Comparison of ENCODE assay signal across 12 cellular contexts in the genomic region with DNA sequence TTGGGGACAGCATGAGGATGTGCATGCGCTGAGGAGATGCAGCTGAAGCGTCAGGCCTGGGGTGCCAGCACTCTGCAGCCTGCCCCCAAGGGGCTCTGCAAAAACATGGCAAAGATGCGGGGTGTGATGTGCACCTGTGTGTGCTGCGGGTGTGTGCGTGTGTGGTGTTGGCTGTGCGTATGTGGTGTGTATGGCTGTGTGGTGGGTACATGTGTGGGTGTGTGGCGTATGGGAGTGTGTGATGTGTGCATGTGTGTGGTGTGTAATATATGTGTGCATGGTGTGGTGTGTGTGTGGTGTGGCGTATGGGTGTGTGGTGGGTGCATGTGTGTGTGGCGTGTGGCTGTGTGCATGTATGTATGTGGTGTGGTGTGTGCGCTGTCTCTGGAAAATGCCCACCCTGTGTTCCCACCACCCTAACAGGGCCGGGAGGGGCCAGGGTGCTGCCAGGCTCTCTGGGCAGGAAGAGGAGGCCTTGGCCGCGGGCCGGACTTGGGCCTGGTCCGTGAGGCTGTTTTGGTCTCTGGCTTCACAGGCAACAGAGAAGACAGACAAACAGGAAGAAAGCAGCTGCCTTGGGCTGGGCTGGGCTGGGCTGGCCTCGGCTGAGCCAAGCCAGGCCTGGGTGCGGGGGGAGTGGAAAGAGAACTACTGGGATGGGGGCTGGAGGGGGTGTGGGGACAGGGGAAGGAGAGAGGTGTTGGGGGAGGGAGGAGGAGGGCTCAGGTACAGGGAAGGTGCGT. TPM values are rescaled to one million over a fixed set of nuclear protein-coding genes. Genes with fewer than 3 reads are reported as not detected.
A peak's percentile ranks its signal among the peaks of the same experiment; 100 is the strongest.
DNase-seq lines count a peak whose midpoint lies in the region; ATAC-seq and TF ChIP-seq lines count a peak whose summit lies in the region.
"Had no signal": no experiment of that assay in that cellular context is flagged by ENCODE, and none has a peak within 500 bp of the region (broad histone marks: within the 10 kb centered on the region; RNA-seq: fewer than 3 reads in every experiment).

No MANE protein-coding gene starts in this region.

- H3K27me3 ChIP-seq in BLaER1 treated with 17β-estradiol and CSF1 and Interleukin-3, amounts not matched to agents 10 nM and 100 nM: peaks cover 64 to 95% (median 86%) of the 10 kb centered on the region in 11 experiments
- peaks cover 3% of the 10 kb centered on the region; the same call in 1 of the 2 replicates for H3K27me3 ChIP-seq in IMR-90 (ENCODE audit: control insufficient read depth, insufficient read depth, low read length)

- DNase-seq in IMR-90: no peak
- DNase-seq in memory B cell (ENCODE audit: low spot score in 2 of 2): no peak
- DNase-seq in OCI-M2 (lab: John Stamatoyannopoulos, UW; ENCODE audit: unreplicated experiment): no peak
- no peak for DNase-seq in MCF 10A (ENCODE audit: unreplicated experiment)
- DNase-seq in CD1c-positive myeloid dendritic cell (ENCODE audit: extremely low spot score): no peak
- no peak for DNase-seq in activated gamma-delta T cell (lab: John Stamatoyannopoulos, UW)
- DNase-seq: psoas muscle had no signal

- H2BK15ac ChIP-seq in IMR-90 (ENCODE audit: low read depth, low read length): no peak overlapping the region

- H3K23ac ChIP-seq in IMR-90 (ENCODE audit: low read depth, low read length): no peak overlapping the region

- no peak overlapping the region for H3K14ac ChIP-seq in IMR-90 (replicated peaks; ENCODE audit: low read depth, low read length)

- H3K36me3 Mint-ChIP-seq in activated naive CD8-positive, alpha-beta T cell: no peaks in the 10 kb centered on the region
- H3K36me3 Mint-ChIP-seq in memory B cell: peaks cover 2% of the 10 kb centered on the region
- H3K36me3 Mint-ChIP-seq in MCF 10A (ENCODE audit: insufficient read depth, unreplicated experiment): no peaks in the 10 kb centered on the region

- H4K5ac ChIP-seq in IMR-90 (ENCODE audit: low read depth, low read length): no peak overlapping the region

- no peak overlapping the region for H3K4me3 ChIP-seq in BLaER1 treated with 17β-estradiol and CSF1 and Interleukin-3, amounts not matched to agents 10 nM and 100 nM
- no peak overlapping the region for H3K4me3 ChIP-seq in IMR-90 (ENCODE audit: insufficient read depth, low read depth, low read length)
- H3K4me3 ChIP-seq: adrenal gland, psoas muscle had no signal

- H3K18ac ChIP-seq in IMR-90 (ENCODE audit: low read depth, low read length): no peak overlapping the region

- no peaks in the 10 kb centered on the region for H3K9me3 Mint-ChIP-seq in activated naive CD8-positive, alpha-beta T cell (ENCODE audit: low read depth)
- no peaks in the 10 kb centered on the region for H3K9me3 Mint-ChIP-seq in memory B cell
- no peaks in the 10 kb centered on the region for H3K9me3 Mint-ChIP-seq in MCF 10A (ENCODE audit: unreplicated experiment)

- intact Hi-C loops in IMR-90 (cut with micrococcal nuclease) (no loop called here), MCF 10A (cut with micrococcal nuclease) (no loop called here)

- no peak overlapping the region for H3K4ac ChIP-seq in IMR-90 (ENCODE audit: low read depth, low read length)

- no peaks in the 10 kb centered on the region for H3K27me3 Mint-ChIP-seq in activated naive CD8-positive, alpha-beta T cell
- H3K27me3 Mint-ChIP-seq in memory B cell: no peaks in the 10 kb centered on the region
- peaks cover 49% of the 10 kb centered on the region for H3K27me3 Mint-ChIP-seq in MCF 10A (ENCODE audit: insufficient read depth, unreplicated experiment)

- H2BK5ac ChIP-seq in IMR-90 (ENCODE audit: low read depth, low read length, poor library complexity, severe bottlenecking): no peak overlapping the region

- peak overlapping the region; percentile 64 to 79 (median 70) for H3K4me2 ChIP-seq in BLaER1 treated with 17β-estradiol and CSF1 and Interleukin-3, amounts not matched to agents 10 nM and 100 nM
- H3K4me2 ChIP-seq in IMR-90 (ENCODE audit: low read depth, low read length): no peak overlapping the region

- H3K4me1 Mint-ChIP-seq in activated naive CD8-positive, alpha-beta T cell (ENCODE audit: low read depth): peaks cover 35% of the 10 kb centered on the region
- H3K4me1 Mint-ChIP-seq in memory B cell (peaks cover 32% of the 10 kb centered on the region), MCF 10A (ENCODE audit: insufficient read depth, unreplicated experiment) (peaks cover 12% of the 10 kb centered on the region)

- no peak overlapping the region for H3K56ac ChIP-seq in IMR-90 (ENCODE audit: extremely low read depth, insufficient read depth, low read length)

- dilution Hi-C loops in IMR-90 (cut with HindIII; ENCODE audit: low sequenced_read_pairs, unreplicated experiment): no loop called here

- peaks cover 18 to 66% (median 40%) of the 10 kb centered on the region in 11 experiments; a peak in 20 of 22 replicates for H4K20me1 ChIP-seq in BLaER1 treated with 17β-estradiol and CSF1 and Interleukin-3, amounts not matched to agents 10 nM and 100 nM
- no peaks in the 10 kb centered on the region; the same call in 1 of the 2 replicates for H4K20me1 ChIP-seq in IMR-90 (ENCODE audit: insufficient read depth, low read length)

- ATAC-seq in IMR-90 (ENCODE audit: low read depth) (no peak), memory B cell (ENCODE audit: low read depth) (peak; percentile 2)
- ATAC-seq: esophagus mucosa had no signal

- peak overlapping the region in 9 of 11 experiments; percentile 37 to 73 (median 59); a peak in 14 of 22 replicates for H3K27ac ChIP-seq in BLaER1 treated with 17β-estradiol and CSF1 and Interleukin-3, amounts not matched to agents 10 nM and 100 nM
- no peak overlapping the region for H3K27ac ChIP-seq in IMR-90 (ENCODE audit: insufficient read depth, low read length)
- H3K27ac ChIP-seq: psoas muscle, WERI-Rb-1 had no signal

- no peak overlapping the region for H4K8ac ChIP-seq in IMR-90 (ENCODE audit: low read depth in 2 of 2, low read length in 2 of 2)

- WGBS in IMR-90 (ENCODE audit: extremely low coverage in 2 of 2, insufficient read length in 1 of 2), 2 experiments: 77% methylated on average over 5 of the region's 18 CpGs; no CpG with 5 or more reads in 1 of the 2 experiments

- BruUV-seq in IMR-90 (replicated peaks; lab: Mats Ljungman, UMichigan): no TSS peak
- BruUV-seq in MCF 10A (replicated peaks; lab: Mats Ljungman, UMichigan): no TSS peak

- peak overlapping the region in 8 of 11 experiments; percentile 17 to 69 (median 44); a peak in 9 of 22 replicates for H3K9ac ChIP-seq in BLaER1 treated with 17β-estradiol and CSF1 and Interleukin-3, amounts not matched to agents 10 nM and 100 nM
- H3K9ac ChIP-seq in IMR-90 (ENCODE audit: low read depth, low read length): no peak overlapping the region

- in situ Hi-C loops in IMR-90 (cut with MboI; ENCODE audit: low sequenced_read_pairs): loop anchor here (25.0 kb wide), 1 partner anchor 941 kb away; no protein-coding TSS in a partner anchor

- H2BK20ac ChIP-seq in IMR-90 (ENCODE audit: low read depth, low read length): no peak overlapping the region

- peaks cover 0 to 15% (median 6%) of the 10 kb centered on the region in 11 experiments; a peak in 9 of 22 replicates for H3K9me3 ChIP-seq in BLaER1 treated with 17β-estradiol and CSF1 and Interleukin-3, amounts not matched to agents 10 nM and 100 nM (replicated peaks in 1 of 11)
- H3K9me3 ChIP-seq in IMR-90 (ENCODE audit: control insufficient read depth, insufficient read depth, low read length): no peaks in the 10 kb centered on the region; the same call in 1 of the 2 replicates
- H3K9me3 ChIP-seq: adrenal gland, psoas muscle had no signal

- H2AFZ ChIP-seq in IMR-90 (replicated peaks; ENCODE audit: low read length, poor library complexity): no peak overlapping the region

- POLR2A ChIA-PET in IMR-90 (lab: Charles Lee; ENCODE audit: unreplicated experiment): no interaction called here
- POLR2A ChIA-PET in MCF 10A (lab: Yijun Ruan, JAX): no interaction called here

- CTCF ChIA-PET in IMR-90 (lab: Yijun Ruan, JAX): no interaction called here
- CTCF ChIA-PET in MCF 10A (lab: Yijun Ruan, JAX): no interaction called here

- peaks cover 56 to 70% (median 64%) of the 10 kb centered on the region in 10 experiments for H3K4me1 ChIP-seq in BLaER1 treated with 17β-estradiol and CSF1 and Interleukin-3, amounts not matched to agents 10 nM and 100 nM
- H3K4me1 ChIP-seq in IMR-90 (ENCODE audit: control insufficient read depth, insufficient read depth, low read length): peaks cover 9% of the 10 kb centered on the region; the same call in 1 of the 2 replicates
- H3K4me1 ChIP-seq: adrenal gland, psoas muscle had no signal

- peak overlapping the region; percentile 16; the same call in 1 of the 2 replicates for H2AK5ac ChIP-seq in IMR-90 (ENCODE audit: low read depth, low read length)

- TF ChIP-seq POLR2A in IMR-90 (IDR thresholded peaks at IDR 0.05; ENCODE audit: low read depth, low read length): no peak

- H2BK120ac ChIP-seq in IMR-90 (ENCODE audit: low read depth, low read length): no peak overlapping the region

- H3K79me1 ChIP-seq in IMR-90 (ENCODE audit: low read depth in 1 of 2, low read length in 2 of 2): no peaks in the 10 kb centered on the region

- no peak for TF ChIP-seq RAD21 in IMR-90 (IDR thresholded peaks at IDR 0.05; ENCODE audit: low read length)

- H3K9me1 ChIP-seq in IMR-90 (ENCODE audit: insufficient read depth, low read length): peaks cover 4% of the 10 kb centered on the region

- H3K36me3 ChIP-seq in BLaER1 treated with 17β-estradiol and CSF1 and Interleukin-3, amounts not matched to agents 10 nM and 100 nM: peaks cover 0 to 20% (median 9%) of the 10 kb centered on the region in 11 experiments; a peak in 9 of 22 replicates
- no peaks in the 10 kb centered on the region for H3K36me3 ChIP-seq in IMR-90 (ENCODE audit: control insufficient read depth, insufficient read depth, low read length)
- H3K36me3 ChIP-seq: adrenal gland, WERI-Rb-1 had no signal

- H4K91ac ChIP-seq in IMR-90 (ENCODE audit: insufficient read depth, low read depth, low read length): no peak overlapping the region

- TF ChIP-seq CTCF in IMR-90 (conservative IDR thresholded peaks at IDR 0.05; ENCODE audit: low read depth, low read length) (no peak), MCF 10A (IDR thresholded peaks at IDR 0.05; ENCODE audit: unreplicated experiment) (no peak)

- peak overlapping the region; percentile 61 for H3K4me3 Mint-ChIP-seq in activated naive CD8-positive, alpha-beta T cell
- H3K4me3 Mint-ChIP-seq in memory B cell (peak overlapping the region; percentile 75), MCF 10A (ENCODE audit: unreplicated experiment) (no peak overlapping the region)

- peak overlapping the region; percentile 17 for H3K27ac Mint-ChIP-seq in activated naive CD8-positive, alpha-beta T cell
- H3K27ac Mint-ChIP-seq in memory B cell (peak overlapping the region; percentile 82), MCF 10A (ENCODE audit: low read depth, unreplicated experiment) (no peak overlapping the region)

- H2AK9ac ChIP-seq in IMR-90 (replicated peaks; ENCODE audit: low read depth, low read length, poor library complexity): no peak overlapping the region

RNA-seq across cellular contexts. Expression of a gene that starts 1.1 kb away (rescaled TPM):
- total RNA-seq in IMR-90 (2012; rRNA removed) (not detected in 2 replicates), MCF 10A (2022) (not detected in 2 replicates)
- polyA plus RNA-seq in IMR-90 (2012; rRNA removed): not detected in 2 replicates
- not detected in 2 replicates for polyA plus RNA-seq in IMR-90 (2012; cell fraction: cytosol; rRNA removed)
- not detected in 2 replicates for polyA plus RNA-seq in IMR-90 (2012; cell fraction: nucleus; rRNA removed; ENCODE audit: low replicate concordance)

RNA-seq across cellular contexts. Expression of a gene that starts 17.4 kb away (rescaled TPM):
- total RNA-seq in IMR-90 (2012; rRNA removed) (0.36 and 0.56 TPM in 2 replicates), MCF 10A (2022) (20.7 and 41.0 TPM in 2 replicates)
- polyA plus RNA-seq in IMR-90 (2012; rRNA removed): 1.9 and 2.2 TPM in 2 replicates
- 0.80 and 1.8 TPM in 2 replicates for polyA plus RNA-seq in IMR-90 (2012; cell fraction: cytosol; rRNA removed)
- 1.3 and 2.2 TPM in 2 replicates for polyA plus RNA-seq in IMR-90 (2012; cell fraction: nucleus; rRNA removed; ENCODE audit: low replicate concordance)

RNA-seq across cellular contexts. Expression of a gene that starts 22.7 kb away (rescaled TPM):
- total RNA-seq in IMR-90 (2012; rRNA removed): 0.18 and 0.28 TPM in 2 replicates
- 0.72 and 0.79 TPM in 2 replicates for polyA plus RNA-seq in IMR-90 (2012; rRNA removed)
- 0.11 and 0.22 TPM in 2 replicates for polyA plus RNA-seq in IMR-90 (2012; cell fraction: cytosol; rRNA removed)
- 3.0 and 7.9 TPM in 2 replicates for polyA plus RNA-seq in IMR-90 (2012; cell fraction: nucleus; rRNA removed; ENCODE audit: low replicate concordance)
- total RNA-seq in MCF 10A (2022): 2.3 and 2.6 TPM in 2 replicates

RNA-seq across cellular contexts. Expression of a gene that starts 31.4 kb away (rescaled TPM):
- total RNA-seq in IMR-90 (2012; rRNA removed) (98.6 and 118 TPM in 2 replicates), MCF 10A (2022) (166 and 196 TPM in 2 replicates)
- polyA plus RNA-seq in IMR-90 (2012; rRNA removed): 150 and 172 TPM in 2 replicates
- 86.7 and 192 TPM in 2 replicates for polyA plus RNA-seq in IMR-90 (2012; cell fraction: cytosol; rRNA removed)
- 176 and 320 TPM in 2 replicates for polyA plus RNA-seq in IMR-90 (2012; cell fraction: nucleus; rRNA removed; ENCODE audit: low replicate concordance)

RNA-seq across cellular contexts. Expression of a gene that starts 41.0 kb away (rescaled TPM):
- total RNA-seq in IMR-90 (2012; rRNA removed): 0.18 TPM in 1 of 2 replicates, not detected in the other
- 0.10 and 0.15 TPM in 2 replicates for polyA plus RNA-seq in IMR-90 (2012; rRNA removed)
- polyA plus RNA-seq in IMR-90 (2012; cell fraction: cytosol; rRNA removed): 0.13 TPM in 1 of 2 replicates, not detected in the other
- polyA plus RNA-seq in IMR-90 (2012; cell fraction: nucleus; rRNA removed; ENCODE audit: low replicate concordance): 0.35 and 0.52 TPM in 2 replicates
- 0.23 TPM in 1 of 2 replicates, not detected in the other for total RNA-seq in MCF 10A (2022)

Comparison
In these comparisons a context has a peak if more than half of its experiments do, and no peak if none do; other contexts are left out.
1. RNA of a gene that starts 17.4 kb away (total RNA-seq): 20.7 to 41.0 TPM in MCF 10A; 0.36 to 0.56 TPM in IMR-90; every median in the first group is over 10 times any median in the second.